Comparison of ENCODE assay signal across 15 cellular contexts in the genomic region with DNA sequence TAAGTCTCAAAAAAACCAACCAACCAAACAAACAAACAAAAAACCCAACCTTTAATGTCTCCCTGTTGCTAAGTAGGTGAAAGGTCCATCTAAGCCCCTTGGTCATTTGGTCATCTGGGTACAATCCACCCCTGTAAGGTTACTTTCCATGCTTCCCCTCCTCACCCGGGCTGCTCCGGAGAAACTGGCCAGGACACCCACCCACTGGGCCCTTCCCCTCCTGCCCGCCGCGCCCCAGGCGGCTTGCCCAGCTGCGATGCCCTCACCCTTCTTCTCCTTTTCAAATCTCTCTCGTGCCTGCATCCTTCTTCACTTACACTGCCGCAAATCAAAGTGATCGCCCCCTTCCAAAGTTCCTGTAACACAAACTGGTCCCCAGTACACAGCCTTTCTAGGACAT. TPM values are rescaled to one million over a fixed set of nuclear protein-coding genes. Genes with fewer than 3 reads are reported as not detected.
DNase-seq lines count a peak whose midpoint lies in the region; ATAC-seq, FAIRE-seq and TF ChIP-seq lines count a peak whose summit lies in the region.
"Had no signal": no experiment of that assay in that cellular context is flagged by ENCODE, and none has a peak within 500 bp of the region (broad histone marks: within the 10 kb centered on the region; RNA-seq: fewer than 3 reads in every experiment).

No MANE protein-coding gene starts in this region.

- peak overlapping the region; percentile 86 for H3K4me3 Mint-ChIP-seq in stimulated activated naive CD8-positive, alpha-beta T cell treated with anti-CD3 and anti-CD28 coated beads, Interleukin-15, Interleukin-2, amounts not matched to agents 100 ng/mL and 50 ng/mL, for 24 hours
- peak overlapping the region; percentile 89 for H3K4me3 Mint-ChIP-seq in activated T-helper 1 cell treated with anti-CD3 and anti-CD28 coated beads, Interleukin-12 subunit alpha, Interleukin-12 subunit beta, Interleukin-2, Interleukin-4 antibody, amounts not matched to agents 30 ng/mL and 10 ng/mL and 1 ng/mL, durations not matched to agents 14 hours and 24 hours and 36 hours
- H3K4me3 Mint-ChIP-seq in naive B cell: peak overlapping the region; percentile 53 to 94 (median 90)

- peak overlapping the region in 8 of 59 donors; percentile 17 to 100 (median 92) for H3K4me3 ChIP-seq in dorsolateral prefrontal cortex
- H3K4me3 ChIP-seq in effector memory CD4-positive, alpha-beta T cell (ENCODE audit: insufficient read depth, low read depth, low read length, poor library complexity, severe bottlenecking): no peak overlapping the region

- no peak overlapping the region for H3K27ac Mint-ChIP-seq in stimulated activated naive CD8-positive, alpha-beta T cell treated with anti-CD3 and anti-CD28 coated beads, Interleukin-15, Interleukin-2, amounts not matched to agents 100 ng/mL and 50 ng/mL, for 24 hours
- H3K27ac Mint-ChIP-seq in activated T-helper 1 cell treated with anti-CD3 and anti-CD28 coated beads, Interleukin-12 subunit alpha, Interleukin-12 subunit beta, Interleukin-2, Interleukin-4 antibody, amounts not matched to agents 30 ng/mL and 10 ng/mL and 1 ng/mL, durations not matched to agents 14 hours and 24 hours and 36 hours: no peak overlapping the region
- peak overlapping the region in 5 of 6 donors; percentile 10 to 92 (median 61) for H3K27ac Mint-ChIP-seq in naive B cell

- peaks cover 6% of the 10 kb centered on the region for H3K36me3 Mint-ChIP-seq in stimulated activated naive CD8-positive, alpha-beta T cell treated with anti-CD3 and anti-CD28 coated beads, Interleukin-15, Interleukin-2, amounts not matched to agents 100 ng/mL and 50 ng/mL, for 24 hours (ENCODE audit: low read depth)
- H3K36me3 Mint-ChIP-seq in activated T-helper 1 cell treated with anti-CD3 and anti-CD28 coated beads, Interleukin-12 subunit alpha, Interleukin-12 subunit beta, Interleukin-2, Interleukin-4 antibody, amounts not matched to agents 30 ng/mL and 10 ng/mL and 1 ng/mL, durations not matched to agents 14 hours and 24 hours and 36 hours (ENCODE audit: low read depth): no peaks in the 10 kb centered on the region
- H3K36me3 Mint-ChIP-seq in naive B cell: no peaks in the 10 kb centered on the region

- intact Hi-C loops in activated T-helper 1 cell treated with anti-CD3 and anti-CD28 coated beads, Interleukin-12 subunit alpha, Interleukin-12 subunit beta, Interleukin-2, Interleukin-4 antibody, amounts not matched to agents 30 ng/mL and 10 ng/mL and 1 ng/mL, durations not matched to agents 14 hours and 24 hours and 36 hours (cut with micrococcal nuclease): no loop called here
- intact Hi-C loops in dorsolateral prefrontal cortex (cut with DNase I): no loop called here

- peaks cover 13% of the 10 kb centered on the region for H3K4me1 ChIP-seq in effector memory CD4-positive, alpha-beta T cell (ENCODE audit: control insufficient read depth, insufficient read depth, low read length, poor library complexity, severe bottlenecking)

- H3K27ac ChIP-seq in dorsolateral prefrontal cortex: peak overlapping the region in 2 of 59 donors; percentile 7 to 11
- no peak overlapping the region for H3K27ac ChIP-seq in effector memory CD4-positive, alpha-beta T cell (ENCODE audit: insufficient read depth, low read length, poor library complexity, severe bottlenecking)
- H3K27ac ChIP-seq: C4-2B, VCaP had no signal

- H3K27me3 ChIP-seq in dorsolateral prefrontal cortex: no peaks in the 10 kb centered on the region
- no peaks in the 10 kb centered on the region for H3K27me3 ChIP-seq in effector memory CD4-positive, alpha-beta T cell (replicated peaks; ENCODE audit: control insufficient read depth, insufficient read depth, low read length, poor library complexity, severe bottlenecking)
- H3K27me3 ChIP-seq: gastrocnemius medialis had no signal

- no peaks in the 10 kb centered on the region for H3K9me3 ChIP-seq in effector memory CD4-positive, alpha-beta T cell (ENCODE audit: control insufficient read depth, low read length)
- H3K9me3 ChIP-seq: gastrocnemius medialis had no signal

- TF ChIP-seq CTCF in omental fat pad (IDR thresholded peaks at IDR 0.05) (no peak), dorsolateral prefrontal cortex (IDR thresholded peaks at IDR 0.05 in 54 of 56, conservative IDR thresholded peaks at IDR 0.05 in 2 of 56; ENCODE audit: low read depth in 1 of 56, partially characterized antibody in 56 of 56) (no peak)

- ATAC-seq in stimulated activated naive CD8-positive, alpha-beta T cell treated with anti-CD3 and anti-CD28 coated beads, Interleukin-15, Interleukin-2, amounts not matched to agents 100 U/mL and 50 U/mL, for 24 hours: no peak
- ATAC-seq in naive B cell (ENCODE audit: low read depth in 2 of 2) (no peak), omental fat pad (ENCODE audit: low FRiP score) (no peak)
- ATAC-seq: gastrocnemius medialis had no signal

- no peak for TF ChIP-seq POLR2A in H54 (IDR thresholded peaks at IDR 0.05; ENCODE audit: low read depth, low read length)

- H3K4me1 Mint-ChIP-seq in stimulated activated naive CD8-positive, alpha-beta T cell treated with anti-CD3 and anti-CD28 coated beads, Interleukin-15, Interleukin-2, amounts not matched to agents 100 ng/mL and 50 ng/mL, for 24 hours (ENCODE audit: low read depth): peaks cover 14% of the 10 kb centered on the region
- H3K4me1 Mint-ChIP-seq in activated T-helper 1 cell treated with anti-CD3 and anti-CD28 coated beads, Interleukin-12 subunit alpha, Interleukin-12 subunit beta, Interleukin-2, Interleukin-4 antibody, amounts not matched to agents 30 ng/mL and 10 ng/mL and 1 ng/mL, durations not matched to agents 14 hours and 24 hours and 36 hours (ENCODE audit: low read depth): peaks cover 15% of the 10 kb centered on the region
- peaks cover 17 to 23% (median 20%) of the 10 kb centered on the region in 3 donors for H3K4me1 Mint-ChIP-seq in naive B cell

- H3K36me3 ChIP-seq in effector memory CD4-positive, alpha-beta T cell (ENCODE audit: control insufficient read depth, insufficient read depth, low read length): no peaks in the 10 kb centered on the region

- H3K9me3 Mint-ChIP-seq in stimulated activated naive CD8-positive, alpha-beta T cell treated with anti-CD3 and anti-CD28 coated beads, Interleukin-15, Interleukin-2, amounts not matched to agents 100 ng/mL and 50 ng/mL, for 24 hours: no peaks in the 10 kb centered on the region
- no peaks in the 10 kb centered on the region for H3K9me3 Mint-ChIP-seq in activated T-helper 1 cell treated with anti-CD3 and anti-CD28 coated beads, Interleukin-12 subunit alpha, Interleukin-12 subunit beta, Interleukin-2, Interleukin-4 antibody, amounts not matched to agents 30 ng/mL and 10 ng/mL and 1 ng/mL, durations not matched to agents 14 hours and 24 hours and 36 hours
- no peaks in the 10 kb centered on the region for H3K9me3 Mint-ChIP-seq in naive B cell

- DNase-seq in stimulated activated naive CD8-positive, alpha-beta T cell treated with anti-CD3 and anti-CD28 coated beads, Interleukin-15, Interleukin-2, amounts not matched to agents 100 U/mL and 50 U/mL, for 24 hours: no peak
- no peak for DNase-seq in activated T-helper 1 cell treated with anti-CD3 and anti-CD28 coated beads, Interleukin-12 subunit alpha, Interleukin-12 subunit beta, Interleukin-2, Interleukin-4 antibody, amounts not matched to agents 30 ng/mL and 10 ng/mL and 1 ng/mL, durations not matched to agents 14 hours and 24 hours and 36 hours (ENCODE audit: low spot score)
- no peak for DNase-seq in naive B cell
- DNase-seq in omental fat pad (ENCODE audit: low spot score): no peak
- DNase-seq in dorsolateral prefrontal cortex: no peak
- no peak for DNase-seq in effector memory CD4-positive, alpha-beta T cell
- no peak for DNase-seq in H54 (ENCODE audit: insufficient read length, low spot score)
- DNase-seq: gastrocnemius medialis; NCI-H1105; NCI-H226; stimulated activated CD4-positive, alpha-beta T cell treated with anti-CD3 and anti-CD28 coated beads, Interleukin-1b, Interleukin-23, amount 100 ng/mL, for 48 hours; stimulated activated CD8-positive, alpha-beta memory T cell treated with anti-CD3 and anti-CD28 coated beads, Interleukin-4, amount 100 ng/mL, for 48 hours had no signal

- no peaks in the 10 kb centered on the region for H3K27me3 Mint-ChIP-seq in stimulated activated naive CD8-positive, alpha-beta T cell treated with anti-CD3 and anti-CD28 coated beads, Interleukin-15, Interleukin-2, amounts not matched to agents 100 ng/mL and 50 ng/mL, for 24 hours
- no peaks in the 10 kb centered on the region for H3K27me3 Mint-ChIP-seq in activated T-helper 1 cell treated with anti-CD3 and anti-CD28 coated beads, Interleukin-12 subunit alpha, Interleukin-12 subunit beta, Interleukin-2, Interleukin-4 antibody, amounts not matched to agents 30 ng/mL and 10 ng/mL and 1 ng/mL, durations not matched to agents 14 hours and 24 hours and 36 hours (ENCODE audit: insufficient read depth)
- no peaks in the 10 kb centered on the region for H3K27me3 Mint-ChIP-seq in naive B cell

- no peak for FAIRE-seq in H54 (lab: Jason Lieb, UNC)

RNA-seq across cellular contexts. Expression of gene NTAN1, which starts 2.0 kb away (rescaled TPM):
- total RNA-seq in activated T-helper 1 cell treated with anti-CD3 and anti-CD28 coated beads, Interleukin-12 subunit alpha, Interleukin-12 subunit beta, Interleukin-2, Interleukin-4 antibody, amounts not matched to agents 30 ng/mL and 10 ng/mL and 1 ng/mL, durations not matched to agents 14 hours and 24 hours and 36 hours: 26.6 and 29.3 TPM in 2 replicates
- 10 to 100 TPM; 47.2 to 77.4 (median 67.4) TPM for polyA plus RNA-seq in naive B cell (ENCODE audit: low read depth in 6 of 6)
- total RNA-seq in omental fat pad (100 to 1,000 TPM in 1 of 4 donors, 10 to 100 TPM in 3; 51.4 to 104 (median 77.4) TPM), dorsolateral prefrontal cortex (10 to 100 TPM; 18.5 to 48.8 (median 31.9) TPM)

RNA-seq across cellular contexts. Expression of gene RRN3, which starts 40.2 kb away (rescaled TPM):
- 36.1 and 39.1 TPM in 2 replicates for total RNA-seq in activated T-helper 1 cell treated with anti-CD3 and anti-CD28 coated beads, Interleukin-12 subunit alpha, Interleukin-12 subunit beta, Interleukin-2, Interleukin-4 antibody, amounts not matched to agents 30 ng/mL and 10 ng/mL and 1 ng/mL, durations not matched to agents 14 hours and 24 hours and 36 hours
- 10 to 100 TPM; 10.9 to 23.7 (median 18.5) TPM for polyA plus RNA-seq in naive B cell (ENCODE audit: low read depth in 6 of 6)
- 10 to 100 TPM; 29.3 to 55.4 (median 41.9) TPM for total RNA-seq in omental fat pad
- 10 to 100 TPM; 19.2 to 37.4 (median 27.2) TPM for total RNA-seq in dorsolateral prefrontal cortex

Comparison
In these comparisons a context has a peak if more than half of its experiments do, and no peak if none do; other contexts are left out.
1. H3K27ac Mint-ChIP-seq: peak in naive B cell (5 of 6); none in stimulated activated naive CD8-positive, alpha-beta T cell treated with anti-CD3 and anti-CD28 coated beads, Interleukin-15, Interleukin-2, amounts not matched to agents 100 ng/mL and 50 ng/mL, for 24 hours (single experiment) and activated T-helper 1 cell treated with anti-CD3 and anti-CD28 coated beads, Interleukin-12 subunit alpha, Interleukin-12 subunit beta, Interleukin-2, Interleukin-4 antibody, amounts not matched to agents 30 ng/mL and 10 ng/mL and 1 ng/mL, durations not matched to agents 14 hours and 24 hours and 36 hours (single experiment).
2. Peak in every context shown above with its lines, with median percentiles within 50 percentile points of each other: H3K4me3 Mint-ChIP-seq.